In genomic region chr6:116859264-116859663, GRCh38 we compare ENCODE assay signal across 1 cellular context.
TF ChIP-seq lines count a peak whose summit lies in the region.

No MANE protein-coding gene starts in this region.

TF ChIP-seq in HepG2, 621 proteins besides CTCF, POLR2A, EP300 and RAD21 (continued from another document):
- TF ChIP-seq, protein P1, sequence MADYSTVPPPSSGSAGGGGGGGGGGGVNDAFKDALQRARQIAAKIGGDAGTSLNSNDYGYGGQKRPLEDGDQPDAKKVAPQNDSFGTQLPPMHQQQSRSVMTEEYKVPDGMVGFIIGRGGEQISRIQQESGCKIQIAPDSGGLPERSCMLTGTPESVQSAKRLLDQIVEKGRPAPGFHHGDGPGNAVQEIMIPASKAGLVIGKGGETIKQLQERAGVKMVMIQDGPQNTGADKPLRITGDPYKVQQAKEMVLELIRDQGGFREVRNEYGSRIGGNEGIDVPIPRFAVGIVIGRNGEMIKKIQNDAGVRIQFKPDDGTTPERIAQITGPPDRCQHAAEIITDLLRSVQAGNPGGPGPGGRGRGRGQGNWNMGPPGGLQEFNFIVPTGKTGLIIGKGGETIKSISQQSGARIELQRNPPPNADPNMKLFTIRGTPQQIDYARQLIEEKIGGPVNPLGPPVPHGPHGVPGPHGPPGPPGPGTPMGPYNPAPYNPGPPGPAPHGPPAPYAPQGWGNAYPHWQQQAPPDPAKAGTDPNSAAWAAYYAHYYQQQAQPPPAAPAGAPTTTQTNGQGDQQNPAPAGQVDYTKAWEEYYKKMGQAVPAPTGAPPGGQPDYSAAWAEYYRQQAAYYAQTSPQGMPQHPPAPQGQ (CRISPR knock-in tag; IDR thresholded peaks at IDR 0.05; ENCODE audit: borderline replicate concordance), result no peak
- TF ChIP-seq GATAD2A (CRISPR knock-in tag; IDR thresholded peaks at IDR 0.05) (no peak), ZC3H4 (CRISPR knock-in tag; IDR thresholded peaks at IDR 0.05; ENCODE audit: borderline replicate concordance) (no peak), ELF3 (CRISPR knock-in tag; IDR thresholded peaks at IDR 0.05) (no peak), CENPT (CRISPR knock-in tag; IDR thresholded peaks at IDR 0.05; ENCODE audit: low read depth) (no peak), ZFP82 (CRISPR knock-in tag; IDR thresholded peaks at IDR 0.05; ENCODE audit: borderline replicate concordance) (peak; percentile 95; the same call in 1 of the 2 replicates)
- TF ChIP-seq, protein P2, sequence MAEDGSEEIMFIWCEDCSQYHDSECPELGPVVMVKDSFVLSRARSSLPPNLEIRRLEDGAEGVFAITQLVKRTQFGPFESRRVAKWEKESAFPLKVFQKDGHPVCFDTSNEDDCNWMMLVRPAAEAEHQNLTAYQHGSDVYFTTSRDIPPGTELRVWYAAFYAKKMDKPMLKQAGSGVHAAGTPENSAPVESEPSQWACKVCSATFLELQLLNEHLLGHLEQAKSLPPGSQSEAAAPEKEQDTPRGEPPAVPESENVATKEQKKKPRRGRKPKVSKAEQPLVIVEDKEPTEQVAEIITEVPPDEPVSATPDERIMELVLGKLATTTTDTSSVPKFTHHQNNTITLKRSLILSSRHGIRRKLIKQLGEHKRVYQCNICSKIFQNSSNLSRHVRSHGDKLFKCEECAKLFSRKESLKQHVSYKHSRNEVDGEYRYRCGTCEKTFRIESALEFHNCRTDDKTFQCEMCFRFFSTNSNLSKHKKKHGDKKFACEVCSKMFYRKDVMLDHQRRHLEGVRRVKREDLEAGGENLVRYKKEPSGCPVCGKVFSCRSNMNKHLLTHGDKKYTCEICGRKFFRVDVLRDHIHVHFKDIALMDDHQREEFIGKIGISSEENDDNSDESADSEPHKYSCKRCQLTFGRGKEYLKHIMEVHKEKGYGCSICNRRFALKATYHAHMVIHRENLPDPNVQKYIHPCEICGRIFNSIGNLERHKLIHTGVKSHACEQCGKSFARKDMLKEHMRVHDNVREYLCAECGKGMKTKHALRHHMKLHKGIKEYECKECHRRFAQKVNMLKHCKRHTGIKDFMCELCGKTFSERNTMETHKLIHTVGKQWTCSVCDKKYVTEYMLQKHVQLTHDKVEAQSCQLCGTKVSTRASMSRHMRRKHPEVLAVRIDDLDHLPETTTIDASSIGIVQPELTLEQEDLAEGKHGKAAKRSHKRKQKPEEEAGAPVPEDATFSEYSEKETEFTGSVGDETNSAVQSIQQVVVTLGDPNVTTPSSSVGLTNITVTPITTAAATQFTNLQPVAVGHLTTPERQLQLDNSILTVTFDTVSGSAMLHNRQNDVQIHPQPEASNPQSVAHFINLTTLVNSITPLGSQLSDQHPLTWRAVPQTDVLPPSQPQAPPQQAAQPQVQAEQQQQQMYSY (CRISPR knock-in tag; IDR thresholded peaks at IDR 0.05), result no peak
